ENCODE assay signal across 8 cellular contexts in the genomic region with DNA sequence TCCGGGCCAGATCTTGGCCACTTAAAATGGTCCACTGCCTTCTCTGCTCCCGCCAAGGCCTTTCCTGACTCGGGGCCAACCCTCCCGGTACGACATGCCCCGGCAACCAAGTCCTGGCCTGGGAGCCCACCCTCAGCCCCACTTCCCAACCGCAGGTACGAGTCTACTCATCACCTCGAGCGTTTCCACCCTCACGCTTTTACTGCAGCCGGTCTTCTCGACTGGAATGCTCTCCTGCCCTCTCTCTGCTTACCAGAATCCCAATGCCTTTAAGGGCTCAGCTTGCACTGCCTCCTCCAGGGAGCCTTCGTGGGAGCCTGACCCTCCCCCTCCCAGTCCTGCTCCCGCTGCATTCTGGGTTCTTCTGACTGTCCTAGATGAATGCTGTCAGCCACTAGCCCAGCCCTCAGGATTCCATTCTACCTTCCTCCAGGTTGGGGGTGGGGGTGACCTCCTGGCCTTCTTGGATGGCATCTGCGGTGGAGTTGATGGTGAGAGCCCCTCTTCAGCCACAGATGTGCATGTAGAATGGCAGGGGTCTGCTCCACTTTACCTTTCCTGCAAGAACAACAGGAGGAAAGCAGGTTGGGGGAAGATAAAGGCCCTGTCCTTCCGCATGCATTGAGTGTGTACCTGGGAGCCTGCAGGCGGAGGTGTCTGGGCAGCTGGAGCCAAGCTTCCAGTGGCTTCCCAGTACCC. TPM values are rescaled to one million over a fixed set of nuclear protein-coding genes. Genes with fewer than 3 reads are reported as not detected.
DNase-seq lines count a peak whose midpoint lies in the region; ATAC-seq and TF ChIP-seq lines count a peak whose summit lies in the region.

No MANE protein-coding gene starts in this region.

- peaks cover 38% of the 10 kb centered on the region for H3K4me1 Mint-ChIP-seq in CD4-positive, alpha-beta T cell (ENCODE audit: low read depth)
- peaks cover 49% of the 10 kb centered on the region for H3K4me1 Mint-ChIP-seq in endothelial cell (ENCODE audit: unreplicated experiment)
- peaks cover 33% of the 10 kb centered on the region for H3K4me1 Mint-ChIP-seq in nephron

- TF ChIP-seq CTCF in CD4-positive, alpha-beta T cell (IDR thresholded peaks at IDR 0.05), result no peak
- TF ChIP-seq CTCF in OCI-LY7 (conservative IDR thresholded peaks at IDR 0.05; ENCODE audit: low read length) (no peak), endothelial cell (IDR thresholded peaks at IDR 0.05; ENCODE audit: unreplicated experiment) (no peak), nephron (IDR thresholded peaks at IDR 0.05; ENCODE audit: unreplicated experiment in 3 of 3) (no peak)

- no peaks in the 10 kb centered on the region for H3K27me3 ChIP-seq in CD4-positive, alpha-beta T cell (ENCODE audit: control insufficient read depth, insufficient read depth, low read length)

- no TSS peak for BruUV-seq in OCI-LY7 (replicated peaks; lab: Mats Ljungman, UMichigan)

- POLR2A ChIA-PET in CD4-positive, alpha-beta T cell (lab: Charles Lee), result no interaction called here
- POLR2A ChIA-PET in OCI-LY7 (lab: Charles Lee), result no interaction called here

- H4K20me1 ChIP-seq in OCI-LY7 (ENCODE audit: insufficient read depth, low read length), result 0 out of 2 replicates have a peak, but pooled peaks cover 6% of the 10 kb centered on the region

- peak overlapping the region; percentile 70; the same call in 1 of the 2 replicates for H3K4me2 ChIP-seq in OCI-LY7 (ENCODE audit: low read length)

- intact Hi-C loops in CD4-positive, alpha-beta T cell (cut with DNase I, micrococcal nuclease), result loop anchor here in 1 of 2 experiments (1.0 kb wide), 1 partner anchor 24 kb away; no protein-coding TSS in a partner anchor
- intact Hi-C loops in OCI-LY7 (cut with micrococcal nuclease; ENCODE audit: unreplicated experiment), result no loop called here

- peaks cover 19% of the 10 kb centered on the region for H3K36me3 Mint-ChIP-seq in CD4-positive, alpha-beta T cell (ENCODE audit: low read depth)
- H3K36me3 Mint-ChIP-seq in endothelial cell (ENCODE audit: low read depth, unreplicated experiment), result peaks cover 15% of the 10 kb centered on the region
- no peaks in the 10 kb centered on the region for H3K36me3 Mint-ChIP-seq in nephron (ENCODE audit: low read depth)

- H3K9me3 ChIP-seq in CD4-positive, alpha-beta T cell (ENCODE audit: control insufficient read depth, low read length), result no peaks in the 10 kb centered on the region
- H3K9me3 ChIP-seq in OCI-LY7 (ENCODE audit: low read length), result no peaks in the 10 kb centered on the region

- H3K4me1 ChIP-seq in OCI-LY7 (ENCODE audit: insufficient read depth, low read length, poor library complexity, severe bottlenecking), result peaks cover 33% of the 10 kb centered on the region

- H2AFZ ChIP-seq in OCI-LY7 (ENCODE audit: low read length), result no peak overlapping the region

- no peak for DNase-seq in CD4-positive, alpha-beta T cell
- no peak for DNase-seq in OCI-LY7 (ENCODE audit: low spot score)
- DNase-seq in endothelial cell (ENCODE audit: low spot score), result peak; percentile 58
- DNase-seq in activated effector memory CD4-positive, alpha-beta T cell treated with anti-CD3 and anti-CD28 coated beads, Interleukin-2, amount 50 U/mL, for 16 hours, result no peak

- peaks cover 4% of the 10 kb centered on the region for H3K27me3 Mint-ChIP-seq in CD4-positive, alpha-beta T cell
- peaks cover 32% of the 10 kb centered on the region for H3K27me3 Mint-ChIP-seq in endothelial cell (ENCODE audit: unreplicated experiment)
- no peaks in the 10 kb centered on the region for H3K27me3 Mint-ChIP-seq in nephron (ENCODE audit: low read depth)

- no peaks in the 10 kb centered on the region for H3K36me3 ChIP-seq in OCI-LY7 (ENCODE audit: insufficient read depth, low read length)

- no peaks in the 10 kb centered on the region for H3K9me3 Mint-ChIP-seq in CD4-positive, alpha-beta T cell
- H3K9me3 Mint-ChIP-seq in endothelial cell (ENCODE audit: unreplicated experiment) (no peaks in the 10 kb centered on the region), nephron (no peaks in the 10 kb centered on the region)

- CTCF ChIA-PET in CD4-positive, alpha-beta T cell (lab: Charles Lee), result interaction anchor here (0.7 kb wide), 1 partner anchor 46 kb away, joined by 3 read pairs; no protein-coding TSS in a partner anchor
- CTCF ChIA-PET in OCI-LY7 (lab: Charles Lee; ENCODE audit: unreplicated experiment), result no interaction called here

- H3K9me2 ChIP-seq in OCI-LY7 (ENCODE audit: insufficient read depth, low read length), result no peaks in the 10 kb centered on the region

- ATAC-seq in CD4-positive, alpha-beta T cell (ENCODE audit: poor library complexity), result no peak
- ATAC-seq in GM21526 (IDR thresholded peaks at IDR 0.05; ENCODE audit: low FRiP score, unreplicated experiment), result no peak
- no peak for ATAC-seq in GM21381 (IDR thresholded peaks at IDR 0.05; ENCODE audit: unreplicated experiment)
- no peak for ATAC-seq in HG03196 (IDR thresholded peaks at IDR 0.05; ENCODE audit: unreplicated experiment)

- H3K27ac ChIP-seq in CD4-positive, alpha-beta T cell (ENCODE audit: low read depth, low read length), result no peak overlapping the region
- no peak overlapping the region for H3K27ac ChIP-seq in OCI-LY7 (ENCODE audit: low read depth, low read length, poor library complexity, severe bottlenecking)

- H3K4me3 Mint-ChIP-seq in CD4-positive, alpha-beta T cell, result peak overlapping the region; percentile 92
- H3K4me3 Mint-ChIP-seq in endothelial cell (ENCODE audit: unreplicated experiment) (peak overlapping the region; percentile 90), nephron (peak overlapping the region; percentile 87 to 89 (median 88))

- no peak overlapping the region for H3K4me3 ChIP-seq in OCI-LY7 (ENCODE audit: low read depth, low read length, poor library complexity, severe bottlenecking)

- H3K79me2 ChIP-seq in OCI-LY7 (ENCODE audit: insufficient read depth, low read depth, low read length), result peaks cover 31% of the 10 kb centered on the region

- peak overlapping the region; percentile 93 for H3K27ac Mint-ChIP-seq in CD4-positive, alpha-beta T cell
- H3K27ac Mint-ChIP-seq in endothelial cell (ENCODE audit: unreplicated experiment) (peak overlapping the region; percentile 77), nephron (peak overlapping the region; percentile 80 to 97 (median 96))

RNA-seq across cellular contexts. Expression of gene CSRNP1, which starts 1.1 kb away (rescaled TPM):
- total RNA-seq in CD4-positive, alpha-beta T cell, result 100 to 1,000 TPM; 357 to 368 TPM
- total RNA-seq in OCI-LY7 (2014; rRNA removed; shearing (Covaris generic)), result 9.5 and 10.5 TPM in 2 replicates
- total RNA-seq in OCI-LY7 (2022), result 9.4 and 9.7 TPM in 2 replicates
- 20.8 TPM for total RNA-seq in endothelial cell (ENCODE audit: unreplicated experiment)

RNA-seq across cellular contexts. Expression of gene XIRP1, which starts 37.9 kb away (rescaled TPM):
- total RNA-seq in CD4-positive, alpha-beta T cell, result not detected
- total RNA-seq in OCI-LY7 (2014; rRNA removed; shearing (Covaris generic)), result not detected in 2 replicates
- total RNA-seq in OCI-LY7 (2022), result not detected in 2 replicates
- 0.21 TPM for total RNA-seq in endothelial cell (ENCODE audit: unreplicated experiment)

RNA-seq across cellular contexts. Expression of gene TTC21A, which starts 47.0 kb away (rescaled TPM):
- 1 to 10 TPM; 4.1 to 5.2 TPM for total RNA-seq in CD4-positive, alpha-beta T cell
- 10.5 and 12.8 TPM in 2 replicates for total RNA-seq in OCI-LY7 (2014; rRNA removed; shearing (Covaris generic))
- 27.1 and 32.3 TPM in 2 replicates for total RNA-seq in OCI-LY7 (2022)
- 41.7 TPM for total RNA-seq in endothelial cell (ENCODE audit: unreplicated experiment)

RNA-seq across cellular contexts. Expression of gene GORASP1, which starts 47.0 kb away (rescaled TPM):
- 10 to 100 TPM; 29.1 to 31.5 TPM for total RNA-seq in CD4-positive, alpha-beta T cell
- total RNA-seq in OCI-LY7 (2014; rRNA removed; shearing (Covaris generic)), result 44.8 and 59.9 TPM in 2 replicates
- total RNA-seq in OCI-LY7 (2022) (51.5 and 57.9 TPM in 2 replicates), endothelial cell (ENCODE audit: unreplicated experiment) (130 TPM)

Comparison
In these comparisons a context has a peak if more than half of its experiments do, and no peak if none do; other contexts are left out.
1. RNA of gene CSRNP1, which starts 1.1 kb away (total RNA-seq): 357 to 368 TPM in CD4-positive, alpha-beta T cell; 20.8 TPM in endothelial cell (single experiment) and 9.4 to 10.5 TPM in OCI-LY7; every median in the first group is over 10 times any median in the second.
2. Peak in every context shown above with its lines, with median percentiles within 50 percentile points of each other: H3K27ac Mint-ChIP-seq and H3K4me3 Mint-ChIP-seq.